ENCODE assay signal across 1 cellular context in genomic region chr5:188488-189481, GRCh38.
A peak's percentile ranks its signal among the peaks of the same experiment; 100 is the strongest.
TF ChIP-seq lines count a peak whose summit lies in the region.

No MANE protein-coding gene starts in this region.

TF ChIP-seq in HepG2, 621 proteins besides CTCF, POLR2A, EP300 and RAD21 (continued from another document and continues in another):
- no peak for TF ChIP-seq ZBTB44 (CRISPR knock-in tag; IDR thresholded peaks at IDR 0.05)
- no peak for TF ChIP-seq STAT5B (CRISPR knock-in tag; IDR thresholded peaks at IDR 0.05)
- TF ChIP-seq SIN3A (IDR thresholded peaks at IDR 0.05; ENCODE audit: borderline replicate concordance, low read depth, low read length), result no peak
- TF ChIP-seq ZNF552 (CRISPR knock-in tag; IDR thresholded peaks at IDR 0.05; ENCODE audit: borderline replicate concordance), result no peak
- TF ChIP-seq BCL3 (CRISPR knock-in tag; IDR thresholded peaks at IDR 0.05), result 0 out of 2 replicates have a peak, but pooled peaks have one; percentile 58
- no peak for TF ChIP-seq HINFP (CRISPR knock-in tag; IDR thresholded peaks at IDR 0.05; ENCODE audit: low read depth)
- no peak for TF ChIP-seq EZH2 (conservative IDR thresholded peaks at IDR 0.05; ENCODE audit: low read depth, low read length)
- TF ChIP-seq SNAPC2 (CRISPR knock-in tag; IDR thresholded peaks at IDR 0.05), result no peak
- peak; percentile 59 for TF ChIP-seq SAP130 (CRISPR knock-in tag; IDR thresholded peaks at IDR 0.05; ENCODE audit: low read depth)
- TF ChIP-seq ZNF678 (CRISPR knock-in tag; IDR thresholded peaks at IDR 0.05), result no peak
- TF ChIP-seq FOSL1 (CRISPR knock-in tag; IDR thresholded peaks at IDR 0.05; ENCODE audit: borderline replicate concordance), result no peak
- no peak for TF ChIP-seq GZF1 (CRISPR knock-in tag; IDR thresholded peaks at IDR 0.05)
- TF ChIP-seq ZBED4 (CRISPR knock-in tag; IDR thresholded peaks at IDR 0.05; ENCODE audit: borderline replicate concordance), result no peak
- TF ChIP-seq HDAC1 (CRISPR knock-in tag; IDR thresholded peaks at IDR 0.05), result no peak; the same call in 1 of the 2 replicates
- TF ChIP-seq GABPA (IDR thresholded peaks at IDR 0.05; ENCODE audit: low read depth, low read length), result no peak
- peak; percentile 41; the same call in 1 of the 2 replicates for TF ChIP-seq GABPA (CRISPR knock-in tag; IDR thresholded peaks at IDR 0.05; ENCODE audit: low read depth)
- TF ChIP-seq DBP (CRISPR knock-in tag; IDR thresholded peaks at IDR 0.05; ENCODE audit: not compliant biosample characterization), result no peak
- no peak for TF ChIP-seq NR1H2 (CRISPR knock-in tag; IDR thresholded peaks at IDR 0.05; ENCODE audit: borderline replicate concordance, low read depth)
- peak; percentile 13; the same call in 1 of the 2 replicates for TF ChIP-seq TFAP4 (IDR thresholded peaks at IDR 0.05; ENCODE audit: borderline replicate concordance, low read depth)
- no peak for TF ChIP-seq ELF1 (CRISPR knock-in tag; IDR thresholded peaks at IDR 0.05)
- TF ChIP-seq ZNF547 (CRISPR knock-in tag; IDR thresholded peaks at IDR 0.05), result no peak
- no peak; the same call in 1 of the 2 replicates for TF ChIP-seq HIVEP1 (CRISPR knock-in tag; IDR thresholded peaks at IDR 0.05)
- no peak for TF ChIP-seq RCOR2 (CRISPR knock-in tag; IDR thresholded peaks at IDR 0.05)
- TF ChIP-seq RXRA (CRISPR knock-in tag; IDR thresholded peaks at IDR 0.05), result 0 out of 2 replicates have a peak, but pooled peaks have one; percentile 31
- TF ChIP-seq MED1 (CRISPR knock-in tag; IDR thresholded peaks at IDR 0.05), result no peak
- TF ChIP-seq ZBTB42 (CRISPR knock-in tag; IDR thresholded peaks at IDR 0.05), result no peak
- TF ChIP-seq CENPX (CRISPR knock-in tag; IDR thresholded peaks at IDR 0.05), result no peak
- TF ChIP-seq HBP1 (CRISPR knock-in tag; IDR thresholded peaks at IDR 0.05; ENCODE audit: low read depth), result no peak
- no peak for TF ChIP-seq ZSCAN31 (CRISPR knock-in tag; IDR thresholded peaks at IDR 0.05; ENCODE audit: low read depth)
- no peak for TF ChIP-seq ZNF235 (CRISPR knock-in tag; IDR thresholded peaks at IDR 0.05; ENCODE audit: borderline replicate concordance)
- TF ChIP-seq CEBPG (CRISPR knock-in tag; IDR thresholded peaks at IDR 0.05), result no peak
- no peak for TF ChIP-seq SALL2 (CRISPR knock-in tag; IDR thresholded peaks at IDR 0.05)
- TF ChIP-seq NFYC (CRISPR knock-in tag; IDR thresholded peaks at IDR 0.05), result no peak
- no peak for TF ChIP-seq HOXA3 (CRISPR knock-in tag; IDR thresholded peaks at IDR 0.05)
- TF ChIP-seq ZNF607 (CRISPR knock-in tag; IDR thresholded peaks at IDR 0.05; ENCODE audit: borderline replicate concordance), result peak; percentile 90; the same call in 1 of the 2 replicates
- TF ChIP-seq TAF15 (IDR thresholded peaks at IDR 0.05; ENCODE audit: low read depth, low read length, poor library complexity, severe bottlenecking), result no peak
- TF ChIP-seq IRX3 (CRISPR knock-in tag; IDR thresholded peaks at IDR 0.05; ENCODE audit: borderline replicate concordance, low read depth), result no peak
- TF ChIP-seq MZF1 (CRISPR knock-in tag; IDR thresholded peaks at IDR 0.05; ENCODE audit: borderline replicate concordance), result no peak
- TF ChIP-seq BRF2 (CRISPR knock-in tag; IDR thresholded peaks at IDR 0.05), result no peak
- no peak for TF ChIP-seq ZKSCAN5 (CRISPR knock-in tag; IDR thresholded peaks at IDR 0.05)
- TF ChIP-seq MTERF4 (CRISPR knock-in tag; IDR thresholded peaks at IDR 0.05), result no peak
- TF ChIP-seq UBTF (CRISPR knock-in tag; IDR thresholded peaks at IDR 0.05), result peak; percentile 81
- no peak for TF ChIP-seq TRIM22 (IDR thresholded peaks at IDR 0.05)
- TF ChIP-seq KAT7 (CRISPR knock-in tag; IDR thresholded peaks at IDR 0.05; ENCODE audit: borderline replicate concordance), result no peak
- no peak for TF ChIP-seq ZSCAN30 (CRISPR knock-in tag; IDR thresholded peaks at IDR 0.05)
- 0 out of 2 replicates have a peak, but pooled peaks have one; percentile 65 for TF ChIP-seq ZNF414 (CRISPR knock-in tag; IDR thresholded peaks at IDR 0.05)
- TF ChIP-seq XRCC5 (optimal IDR thresholded peaks at IDR 0.05; ENCODE audit: low read length), result peak; percentile 92
- no peak for TF ChIP-seq ZNF3 (CRISPR knock-in tag; IDR thresholded peaks at IDR 0.05)
- TF ChIP-seq RFXANK (CRISPR knock-in tag; IDR thresholded peaks at IDR 0.05), result no peak
- no peak for TF ChIP-seq TBX2 (CRISPR knock-in tag; IDR thresholded peaks at IDR 0.05; ENCODE audit: borderline replicate concordance)
